Comparison of ENCODE assay signal across 36 cellular contexts in the genomic region with DNA sequence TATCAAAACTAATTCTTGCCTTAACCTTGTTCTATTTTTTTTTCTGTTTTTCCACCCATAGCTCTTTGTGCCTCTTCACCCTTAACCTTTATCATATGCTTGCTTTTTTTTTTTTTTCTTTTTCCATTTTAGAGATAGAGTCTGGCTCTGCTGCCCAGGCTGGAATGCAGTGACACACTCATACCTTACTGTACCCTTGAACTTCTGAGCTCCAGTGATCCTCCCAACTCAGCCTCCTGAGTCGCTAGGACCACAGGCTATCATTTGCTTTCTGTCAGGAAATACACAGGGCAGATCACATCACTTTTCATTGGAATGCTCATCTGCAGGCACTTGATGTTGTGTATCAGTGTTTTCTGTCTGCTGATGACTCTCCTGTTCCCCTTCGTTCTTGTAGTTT.
"Had no signal": no experiment of that assay in that cellular context is flagged by ENCODE, and none has a peak within 500 bp of the region (broad histone marks: within the 10 kb centered on the region; RNA-seq: fewer than 3 reads in every experiment).

No MANE protein-coding gene starts in this region.

- DNase-seq: activated B cell treated with CpG ODN at 0.5 μM for 24 hours; activated CD4-positive, alpha-beta memory T cell treated with anti-CD3 and anti-CD28 coated beads for 36 hours; activated CD4-positive, alpha-beta T cell treated with anti-CD3 and anti-CD28 coated beads for 4 hours; activated CD4-positive, alpha-beta T cell treated with anti-CD3 and anti-CD28 coated beads, Interleukin-2, amount 10 ng/mL, durations not matched to agents 24 days and 14 days; activated CD4-positive, alpha-beta T cell treated with anti-CD3 and anti-CD28 coated beads, Interleukin-2, amount 50 U/mL, for 1 hour; activated CD4-positive, alpha-beta T cell treated with anti-CD3 and anti-CD28 coated beads, Interleukin-2, amount 50 U/mL, for 4 hours; activated CD4-positive, CD25-positive, alpha-beta regulatory T cell treated with anti-CD3 and anti-CD28 coated beads, Interleukin-2, amount 50 U/mL, for 72 hours; activated CD8-positive, alpha-beta memory T cell treated with anti-CD3 and anti-CD28 coated beads, Interleukin-2, amount 50 U/mL, for 4 hours; activated CD8-positive, alpha-beta T cell treated with anti-CD3 and anti-CD28 coated beads for 36 hours; activated effector memory CD4-positive, alpha-beta T cell treated with Interleukin-2 at 50 U/mL for 16 hours; activated gamma-delta T cell; activated naive CD4-positive, alpha-beta T cell treated with anti-CD3 and anti-CD28 coated beads, Interleukin-2, amount 10 ng/mL, durations not matched to agents 7 days and 5 days; activated naive CD4-positive, alpha-beta T cell treated with Interleukin-2 at 50 U/mL for 16 hours; activated naive CD8-positive, alpha-beta T cell treated with anti-CD3 and anti-CD28 coated beads, Interleukin-2, amount 10 ng/mL, durations not matched to agents 7 days and 5 days; activated naive CD8-positive, alpha-beta T cell treated with anti-CD3 and anti-CD28 coated beads, Interleukin-2, amount 50 U/mL, for 24 hours; activated T-cell treated with anti-CD3 and anti-CD28 coated beads for 4 hours; activated T-cell treated with anti-CD3 and anti-CD28 coated beads, Interleukin-2, amount 50 U/mL, for 1 hour; activated T-cell treated with anti-CD3 and anti-CD28 coated beads, Interleukin-2, amount 50 U/mL, for 48 hours; amygdala; anterior cingulate cortex; caudate nucleus; cerebellar nuclear complex; T-helper 1 cell; T-helper 2 cell; T-helper 9 cell had no signal

- H3K27me3 Mint-ChIP-seq: activated B cell treated with CpG ODN at 0.5 μM for 24 hours; activated CD4-positive, alpha-beta memory T cell treated with anti-CD3 and anti-CD28 coated beads for 36 hours; activated CD4-positive, alpha-beta T cell treated with anti-CD3 and anti-CD28 coated beads, Interleukin-2, amount 10 ng/mL, durations not matched to agents 24 days and 14 days; activated CD8-positive, alpha-beta T cell treated with anti-CD3 and anti-CD28 coated beads for 36 hours; activated naive CD4-positive, alpha-beta T cell treated with anti-CD3 and anti-CD28 coated beads, Interleukin-2, amount 10 ng/mL, durations not matched to agents 7 days and 5 days; activated naive CD4-positive, alpha-beta T cell treated with anti-CD3 and anti-CD28 coated beads, Interleukin-2, amount 50 U/mL, for 24 hours; activated naive CD8-positive, alpha-beta T cell; activated naive CD8-positive, alpha-beta T cell treated with anti-CD3 and anti-CD28 coated beads, Interleukin-2, amount 10 ng/mL, durations not matched to agents 7 days and 5 days; activated naive CD8-positive, alpha-beta T cell treated with anti-CD3 and anti-CD28 coated beads, Interleukin-2, amount 50 U/mL, for 24 hours; brain; central memory CD8-positive, alpha-beta T cell had no signal

- H3K4me3 ChIP-seq: ascending aorta, cardiac muscle cell had no signal

- H3K9me3 Mint-ChIP-seq: activated B cell treated with CpG ODN at 0.5 μM for 24 hours; activated CD4-positive, alpha-beta memory T cell treated with anti-CD3 and anti-CD28 coated beads for 36 hours; activated CD4-positive, alpha-beta T cell treated with anti-CD3 and anti-CD28 coated beads, Interleukin-2, amount 10 ng/mL, durations not matched to agents 24 days and 14 days; activated CD8-positive, alpha-beta T cell treated with anti-CD3 and anti-CD28 coated beads for 36 hours; activated naive CD4-positive, alpha-beta T cell treated with anti-CD3 and anti-CD28 coated beads, Interleukin-2, amount 10 ng/mL, durations not matched to agents 7 days and 5 days; activated naive CD4-positive, alpha-beta T cell treated with anti-CD3 and anti-CD28 coated beads, Interleukin-2, amount 50 U/mL, for 24 hours; activated naive CD8-positive, alpha-beta T cell treated with anti-CD3 and anti-CD28 coated beads, Interleukin-2, amount 10 ng/mL, durations not matched to agents 7 days and 5 days; activated naive CD8-positive, alpha-beta T cell treated with anti-CD3 and anti-CD28 coated beads, Interleukin-2, amount 50 U/mL, for 24 hours; activated T-helper 2 cell treated with anti-CD3 and anti-CD28 coated beads, Interferon-gamma antibody, Interleukin-2, Interleukin-4, amounts not matched to agents 10 μg/mL and 5 μg/mL and 100 μg/mL, durations not matched to agents 14 hours and 24 hours and 36 hours; brain; central memory CD8-positive, alpha-beta T cell; T-helper 1 cell treated with Interleukin-12 subunit alpha and Interleukin-12 subunit beta and Interleukin-4 antibody, amounts not matched to agents 30 μg/mL and 1 μg/mL, for 36 hours; T-helper 2 cell treated with Interferon-gamma antibody and Interleukin-4, amounts not matched to agents 5 μg/mL and 100 μg/mL, for 36 hours had no signal

- H3K27ac ChIP-seq: ascending aorta, cardiac muscle cell, VCaP had no signal

- H3K27ac Mint-ChIP-seq: activated B cell treated with CpG ODN at 0.5 μM for 24 hours; activated CD4-positive, alpha-beta memory T cell treated with anti-CD3 and anti-CD28 coated beads for 36 hours; activated CD4-positive, alpha-beta T cell treated with anti-CD3 and anti-CD28 coated beads, Interleukin-2, amount 10 ng/mL, durations not matched to agents 24 days and 14 days; activated CD8-positive, alpha-beta T cell treated with anti-CD3 and anti-CD28 coated beads for 36 hours; activated naive CD4-positive, alpha-beta T cell treated with anti-CD3 and anti-CD28 coated beads, Interleukin-2, amount 10 ng/mL, durations not matched to agents 7 days and 5 days; activated naive CD4-positive, alpha-beta T cell treated with anti-CD3 and anti-CD28 coated beads, Interleukin-2, amount 50 U/mL, for 24 hours; activated naive CD8-positive, alpha-beta T cell; activated naive CD8-positive, alpha-beta T cell treated with anti-CD3 and anti-CD28 coated beads, Interleukin-2, amount 10 ng/mL, durations not matched to agents 7 days and 5 days; activated naive CD8-positive, alpha-beta T cell treated with anti-CD3 and anti-CD28 coated beads, Interleukin-2, amount 50 U/mL, for 24 hours; activated T-helper 2 cell treated with anti-CD3 and anti-CD28 coated beads, Interferon-gamma antibody, Interleukin-2, Interleukin-4, amounts not matched to agents 10 μg/mL and 5 μg/mL and 100 μg/mL, durations not matched to agents 14 hours and 24 hours and 36 hours; T-helper 1 cell treated with Interleukin-12 subunit alpha and Interleukin-12 subunit beta and Interleukin-4 antibody, amounts not matched to agents 30 μg/mL and 1 μg/mL, for 36 hours; T-helper 2 cell treated with Interferon-gamma antibody and Interleukin-4, amounts not matched to agents 5 μg/mL and 100 μg/mL, for 36 hours had no signal

- H3K4me3 Mint-ChIP-seq: activated B cell treated with CpG ODN at 0.5 μM for 24 hours; activated CD4-positive, alpha-beta memory T cell treated with anti-CD3 and anti-CD28 coated beads for 36 hours; activated CD4-positive, alpha-beta T cell treated with anti-CD3 and anti-CD28 coated beads, Interleukin-2, amount 10 ng/mL, durations not matched to agents 24 days and 14 days; activated CD8-positive, alpha-beta T cell treated with anti-CD3 and anti-CD28 coated beads for 36 hours; activated naive CD4-positive, alpha-beta T cell treated with anti-CD3 and anti-CD28 coated beads, Interleukin-2, amount 10 ng/mL, durations not matched to agents 7 days and 5 days; activated naive CD4-positive, alpha-beta T cell treated with anti-CD3 and anti-CD28 coated beads, Interleukin-2, amount 50 U/mL, for 24 hours; activated naive CD8-positive, alpha-beta T cell; activated naive CD8-positive, alpha-beta T cell treated with anti-CD3 and anti-CD28 coated beads, Interleukin-2, amount 10 ng/mL, durations not matched to agents 7 days and 5 days; activated naive CD8-positive, alpha-beta T cell treated with anti-CD3 and anti-CD28 coated beads, Interleukin-2, amount 50 U/mL, for 24 hours; brain; central memory CD8-positive, alpha-beta T cell; T-helper 1 cell treated with Interleukin-12 subunit alpha and Interleukin-12 subunit beta and Interleukin-4 antibody, amounts not matched to agents 30 μg/mL and 1 μg/mL, for 36 hours; T-helper 2 cell treated with Interferon-gamma antibody and Interleukin-4, amounts not matched to agents 5 μg/mL and 100 μg/mL, for 36 hours had no signal

- H3K36me3 Mint-ChIP-seq: activated naive CD4-positive, alpha-beta T cell treated with anti-CD3 and anti-CD28 coated beads, Interleukin-2, amount 10 ng/mL, durations not matched to agents 7 days and 5 days; activated naive CD8-positive, alpha-beta T cell treated with anti-CD3 and anti-CD28 coated beads, Interleukin-2, amount 10 ng/mL, durations not matched to agents 7 days and 5 days had no signal

- FAIRE-seq: bronchial epithelial cell had no signal

- H3K9me3 ChIP-seq: ascending aorta had no signal

- H3K27me3 ChIP-seq: ascending aorta, cardiac muscle cell had no signal

- H3K4me1 ChIP-seq: ascending aorta had no signal

- ATAC-seq: activated CD8-positive, alpha-beta T cell treated with anti-CD3 and anti-CD28 coated beads for 36 hours; activated naive CD8-positive, alpha-beta T cell treated with anti-CD3 and anti-CD28 coated beads, Interleukin-2, amount 50 U/mL, for 24 hours had no signal

- H3K4me1 Mint-ChIP-seq: activated CD4-positive, alpha-beta T cell treated with anti-CD3 and anti-CD28 coated beads, Interleukin-2, amount 10 ng/mL, durations not matched to agents 24 days and 14 days; activated naive CD4-positive, alpha-beta T cell treated with anti-CD3 and anti-CD28 coated beads, Interleukin-2, amount 10 ng/mL, durations not matched to agents 7 days and 5 days; activated naive CD4-positive, alpha-beta T cell treated with anti-CD3 and anti-CD28 coated beads, Interleukin-2, amount 50 U/mL, for 24 hours; central memory CD8-positive, alpha-beta T cell had no signal

- H3K36me3 ChIP-seq: cardiac muscle cell had no signal
